Comparison of ENCODE assay signal across 19 cellular contexts in genomic region chr16:1821861-1822611, GRCh38. TPM values are rescaled to one million over a fixed set of nuclear protein-coding genes. Genes with fewer than 3 reads are reported as not detected.
DNase-seq lines count a peak whose midpoint lies in the region; ATAC-seq, FAIRE-seq and TF ChIP-seq lines count a peak whose summit lies in the region.
"Had no signal": no experiment of that assay in that cellular context is flagged by ENCODE, and none has a peak within 500 bp of the region (broad histone marks: within the 10 kb centered on the region; RNA-seq: fewer than 3 reads in every experiment).

No MANE protein-coding gene starts in this region.

- no peaks in the 10 kb centered on the region for H3K4me1 ChIP-seq in RWPE2 (ENCODE audit: insufficient read depth, poor library complexity, severe bottlenecking)
- peaks cover 0 to 13% of the 10 kb centered on the region in 2 donors for H3K4me1 ChIP-seq in kidney (ENCODE audit: control insufficient read depth in 1 of 2, insufficient read depth in 1 of 2, low read depth in 1 of 2, low read length in 2 of 2)

- H3K27me3 ChIP-seq in RWPE2 (ENCODE audit: insufficient read depth, poor library complexity, severe bottlenecking): no peaks in the 10 kb centered on the region

- H3K36me3 ChIP-seq in RWPE2 (ENCODE audit: low read depth) (peaks cover 23% of the 10 kb centered on the region), kidney (ENCODE audit: control insufficient read depth in 1 of 2, insufficient read depth in 2 of 2, low read length in 2 of 2) (peaks cover 8 to 30% of the 10 kb centered on the region in 2 donors)

- H3K27ac ChIP-seq in RWPE2 (ENCODE audit: poor library complexity, severe bottlenecking) (peak overlapping the region; percentile 20), kidney (ENCODE audit: low read depth in 2 of 2, low read length in 2 of 2) (no peak overlapping the region)

- ATAC-seq in RWPE2 (ENCODE audit: low read depth): no peak
- no peak for ATAC-seq in HG02798 (IDR thresholded peaks at IDR 0.05; ENCODE audit: poor library complexity, unreplicated experiment)

- H3K9ac ChIP-seq in kidney (ENCODE audit: low read length in 2 of 2): no peak overlapping the region

- DNase-seq in DMS53 (lab: John Stamatoyannopoulos, UW) (peak; percentile 84), RWPE2 (ENCODE audit: low spot score) (peak; percentile 62), kidney tubule cell (ENCODE audit: low spot score) (peak; percentile 26), renal cortical epithelial cell (ENCODE audit: low read depth) (peak; percentile 17), kidney (no peak), NK-92 (lab: John Stamatoyannopoulos, UW; ENCODE audit: unreplicated experiment) (no peak), T-helper 9 cell (no peak)
- DNase-seq: ACHN; C1 segment of cervical spinal cord; CD4-positive, alpha-beta T cell; DMS153; GF-D8; HCEC 1CT; HFFc6 had no signal

- intact Hi-C loops in kidney (cut with DNase I): no loop called here

- TF ChIP-seq CTCF in RWPE2 (IDR thresholded peaks at IDR 0.05; ENCODE audit: poor library complexity, severe bottlenecking): no peak
- TF ChIP-seq CTCF in kidney (IDR thresholded peaks at IDR 0.05; ENCODE audit: borderline replicate concordance, extremely low read depth, insufficient read depth): no peak

- no peak for FAIRE-seq in kidney (lab: Jason Lieb, UNC)

- no peaks in the 10 kb centered on the region for H3K9me3 ChIP-seq in RWPE2 (ENCODE audit: severe bottlenecking)
- H3K9me3 ChIP-seq in kidney (ENCODE audit: control insufficient read depth in 1 of 2, low read length in 2 of 2): no peaks in the 10 kb centered on the region

- H3K4me3 ChIP-seq in RWPE2 (ENCODE audit: severe bottlenecking) (no peak overlapping the region), kidney (ENCODE audit: low read length in 2 of 2) (no peak overlapping the region)

RNA-seq across cellular contexts. Expression of gene HAGH, which starts 4.6 kb away (rescaled TPM):
- total RNA-seq in renal cortical epithelial cell (63.9 and 102 TPM in 2 replicates), kidney (48.1 TPM)
- 258 TPM for polyA plus RNA-seq in kidney (ENCODE audit: insufficient read depth, low read depth, low replicate concordance)

RNA-seq across cellular contexts. Expression of gene FAHD1, which starts 5.0 kb away (rescaled TPM):
- total RNA-seq in renal cortical epithelial cell (84.9 and 109 TPM in 2 replicates), kidney (36.4 TPM)
- 108 TPM for polyA plus RNA-seq in kidney (ENCODE audit: insufficient read depth, low read depth, low replicate concordance)

RNA-seq across cellular contexts. Expression of gene IGFALS, which starts 28.5 kb away (rescaled TPM):
- 0.05 TPM in 1 of 2 replicates, not detected in the other for total RNA-seq in renal cortical epithelial cell
- 1.4 TPM for total RNA-seq in kidney
- polyA plus RNA-seq in kidney (ENCODE audit: insufficient read depth, low read depth, low replicate concordance): 2.9 TPM
- total RNA-seq: A172, B cell, H4, HFFc6 had no signal
- polyA plus RNA-seq: IgD-negative memory B cell had no signal

RNA-seq across cellular contexts. Expression of gene NUBP2, which starts 39.3 kb away (rescaled TPM):
- total RNA-seq in renal cortical epithelial cell: 58.2 and 85.3 TPM in 2 replicates
- 42.8 TPM for total RNA-seq in kidney
- 71.1 TPM for polyA plus RNA-seq in kidney (ENCODE audit: insufficient read depth, low read depth, low replicate concordance)

RNA-seq across cellular contexts. Expression of gene SPSB3, which starts 39.7 kb away (rescaled TPM):
- total RNA-seq in renal cortical epithelial cell (53.2 and 60.8 TPM in 2 replicates), kidney (57.7 TPM)
- polyA plus RNA-seq in kidney (ENCODE audit: insufficient read depth, low read depth, low replicate concordance): 55.1 TPM

Comparison
In these comparisons a context has a peak if more than half of its experiments do, and no peak if none do; other contexts are left out.
1. DNase-seq: peak in DMS53 (single experiment), RWPE2 (single experiment), kidney tubule cell (single experiment) and renal cortical epithelial cell (single experiment); none in kidney (single experiment), NK-92 (single experiment) and T-helper 9 cell (single experiment).